In genomic region chr17:48046296-48046695, GRCh38 we compare ENCODE assay signal across 1 cellular context.
TF ChIP-seq lines count a peak whose summit lies in the region.

No MANE protein-coding gene starts in this region.

TF ChIP-seq in GM12878, 131 proteins besides CTCF, POLR2A, EP300 and RAD21:
- TF ChIP-seq HCFC1 (IDR thresholded peaks at IDR 0.05; ENCODE audit: low read length): no peak
- no peak for TF ChIP-seq SIN3A (IDR thresholded peaks at IDR 0.05; ENCODE audit: low read depth, low read length)
- no peak for TF ChIP-seq MXI1 (IDR thresholded peaks at IDR 0.05; ENCODE audit: low read depth, low read length)
- no peak for TF ChIP-seq ZBTB33 (IDR thresholded peaks at IDR 0.05)
- no peak for TF ChIP-seq NR2C2 (IDR thresholded peaks at IDR 0.05; ENCODE audit: borderline replicate concordance, control insufficient read depth, insufficient read length, low read depth)
- TF ChIP-seq RBBP5 (conservative IDR thresholded peaks at IDR 0.05): no peak
- no peak for TF ChIP-seq NR2C1 (IDR thresholded peaks at IDR 0.05)
- TF ChIP-seq BACH1 (IDR thresholded peaks at IDR 0.05; ENCODE audit: borderline replicate concordance): no peak
- no peak for TF ChIP-seq NBN (IDR thresholded peaks at IDR 0.05)
- TF ChIP-seq RB1 (IDR thresholded peaks at IDR 0.05; ENCODE audit: borderline replicate concordance): no peak
- TF ChIP-seq PAX5 (IDR thresholded peaks at IDR 0.05; ENCODE audit: borderline replicate concordance, low read depth, low read length): no peak
- no peak for TF ChIP-seq MEF2B (IDR thresholded peaks at IDR 0.05; ENCODE audit: partially characterized antibody, poor library complexity, severe bottlenecking)
